In the genomic region with DNA sequence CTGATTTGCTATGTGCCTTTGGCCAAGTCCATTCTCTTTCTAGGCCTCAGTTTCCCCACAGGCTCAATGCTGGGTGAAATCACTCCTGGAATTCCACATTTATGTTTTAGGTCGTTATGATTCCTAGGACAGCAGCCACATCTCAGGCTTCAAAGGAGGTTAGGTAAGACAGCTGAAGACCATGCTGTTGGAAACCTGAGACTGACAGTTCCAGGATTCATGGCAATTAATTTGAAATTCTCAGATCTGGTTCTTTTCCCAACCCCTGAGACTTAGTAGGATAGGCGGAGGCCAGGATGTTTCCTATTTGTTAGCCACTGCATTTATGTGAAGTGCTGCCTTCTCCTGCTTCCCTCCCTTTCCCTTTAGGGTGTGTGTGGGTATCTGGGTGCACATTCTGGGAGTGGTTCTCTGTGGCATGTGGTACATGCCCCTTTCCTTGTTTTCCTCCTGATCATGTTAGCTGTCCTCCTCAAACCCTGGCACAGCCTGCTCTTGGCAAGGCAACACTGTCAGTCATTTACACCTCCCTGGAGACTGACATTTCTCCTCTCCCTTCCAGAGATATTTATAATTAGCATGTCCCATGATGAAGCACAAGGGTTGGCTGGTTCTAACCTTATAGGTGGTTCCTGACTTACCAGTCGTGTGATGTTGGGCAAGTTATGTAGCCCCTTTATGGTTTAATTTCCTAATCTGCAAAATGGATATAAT, we compare ENCODE assay signal across 25 cellular contexts.
"Had no signal": no experiment of that assay in that cellular context is flagged by ENCODE, and none has a peak within 500 bp of the region (broad histone marks: within the 10 kb centered on the region; RNA-seq: fewer than 3 reads in every experiment).

No MANE protein-coding gene starts in this region.

- H3K27ac ChIP-seq: brain microvascular endothelial cell, esophagus squamous epithelium had no signal

- DNase-seq: activated CD4-positive, alpha-beta memory T cell treated with anti-CD3 and anti-CD28 coated beads, Interleukin-2, amount 10 ng/mL, durations not matched to agents 7 days and 5 days; activated CD4-positive, alpha-beta T cell treated with anti-CD3 and anti-CD28 coated beads for 36 hours; activated CD4-positive, alpha-beta T cell treated with anti-CD3 and anti-CD28 coated beads, Interleukin-2, amount 10 ng/mL, durations not matched to agents 24 days and 14 days; activated CD4-positive, CD25-positive, alpha-beta regulatory T cell; activated CD4-positive, CD25-positive, alpha-beta regulatory T cell treated with anti-CD3 and anti-CD28 coated beads, Interleukin-2, amount 50 U/mL, for 72 hours; activated CD8-positive, alpha-beta memory T cell treated with anti-CD3 and anti-CD28 coated beads, Interleukin-2, amount 50 U/mL, for 48 hours; activated gamma-delta T cell; activated naive CD4-positive, alpha-beta T cell; activated naive CD4-positive, alpha-beta T cell treated with anti-CD3 and anti-CD28 coated beads, Interleukin-2, amount 10 ng/mL, durations not matched to agents 7 days and 5 days; activated naive CD8-positive, alpha-beta T cell treated with anti-CD3 and anti-CD28 coated beads, Interleukin-2, amount 10 ng/mL, durations not matched to agents 7 days and 5 days; activated T-cell treated with anti-CD3 and anti-CD28 coated beads for 4 hours; activated T-cell treated with anti-CD3 and anti-CD28 coated beads, Interleukin-2, amount 50 U/mL, for 24 hours; activated T-cell treated with anti-CD3 and anti-CD28 coated beads, Interleukin-2, amount 50 U/mL, for 72 hours; amniotic stem cell; anterior cingulate cortex; brain microvascular endothelial cell; cortex of kidney; dermis blood vessel endothelial cell; effector CD4-positive, alpha-beta T cell; effector memory CD8-positive, alpha-beta T cell; erythroblast; esophagus squamous epithelium; head of caudate nucleus; T-helper 2 cell had no signal

- H3K9me3 ChIP-seq: esophagus squamous epithelium had no signal

- H3K4me1 ChIP-seq: esophagus squamous epithelium had no signal

- ATAC-seq: activated CD4-positive, alpha-beta T cell treated with anti-CD3 and anti-CD28 coated beads for 36 hours; activated naive CD4-positive, alpha-beta T cell treated with anti-CD3 and anti-CD28 coated beads, Interleukin-2, amount 50 U/mL, for 72 hours; activated T-cell treated with anti-CD3 and anti-CD28 coated beads, Interleukin-2, amount 50 U/mL, for 72 hours; effector memory CD8-positive, alpha-beta T cell had no signal

- H3K27me3 ChIP-seq: brain microvascular endothelial cell had no signal

- H3K4me3 ChIP-seq: esophagus squamous epithelium had no signal

- H3K36me3 ChIP-seq: brain microvascular endothelial cell, esophagus squamous epithelium had no signal
